In genomic region chr19:44770550-44771257, GRCh38 we compare ENCODE assay signal across 8 cellular contexts. TPM values are rescaled to one million over a fixed set of nuclear protein-coding genes. Genes with fewer than 3 reads are reported as not detected.
DNase-seq lines count a peak whose midpoint lies in the region; ATAC-seq and TF ChIP-seq lines count a peak whose summit lies in the region.

No MANE protein-coding gene starts in this region.

- 0 out of 2 replicates have a peak overlapping the region, but pooled peaks have one; percentile 5 for H3K9ac ChIP-seq in OCI-LY3 (ENCODE audit: low read length)

- TF ChIP-seq RAD21 in Ishikawa (IDR thresholded peaks at IDR 0.05; ENCODE audit: low read depth), result peak; percentile 99

- H3K27ac ChIP-seq in OCI-LY3 (ENCODE audit: low read length), result no peak overlapping the region

- H4K20me1 ChIP-seq in OCI-LY3 (ENCODE audit: insufficient read depth, low read length), result no peaks in the 10 kb centered on the region

- no peaks in the 10 kb centered on the region for H3K9me3 ChIP-seq in OCI-LY3 (ENCODE audit: insufficient read depth, low read length)

- H3K36me3 ChIP-seq in OCI-LY3 (replicated peaks; ENCODE audit: low read depth, low read length), result no peaks in the 10 kb centered on the region

- H3K4me1 ChIP-seq in OCI-LY3 (ENCODE audit: low read length), result peaks cover 22% of the 10 kb centered on the region

- no peak overlapping the region for H2AFZ ChIP-seq in OCI-LY3 (ENCODE audit: low read depth, low read length)

- H3K4me3 ChIP-seq in OCI-LY3 (ENCODE audit: low read length) (peak overlapping the region; percentile 66), epithelial cell of esophagus (ENCODE audit: low read length) (no peak overlapping the region)

- no peaks in the 10 kb centered on the region for H3K79me2 ChIP-seq in OCI-LY3 (ENCODE audit: low read length)

- TF ChIP-seq EP300 in Ishikawa (IDR thresholded peaks at IDR 0.05; ENCODE audit: borderline replicate concordance), result no peak

- TF ChIP-seq CTCF in OCI-LY3 (IDR thresholded peaks at IDR 0.05; ENCODE audit: low read depth, low read length), result peak; percentile 92
- TF ChIP-seq CTCF in epithelial cell of esophagus (IDR thresholded peaks at IDR 0.05; ENCODE audit: insufficient read depth, low read depth, low read length, missing control alignments), result peak; percentile 74

- H3K4me2 ChIP-seq in OCI-LY3 (ENCODE audit: low read length), result peak overlapping the region; percentile 63

- H3K27me3 ChIP-seq in OCI-LY3 (ENCODE audit: low read depth, low read length), result peaks cover 39% of the 10 kb centered on the region; the same call in 1 of the 2 replicates

- peak; percentile 74 for DNase-seq in DMS153 (lab: John Stamatoyannopoulos, UW)
- peak; percentile 98 for DNase-seq in activated CD8-positive, alpha-beta memory T cell treated with anti-CD3 and anti-CD28 coated beads, Interleukin-2, amount 50 U/mL, for 48 hours
- peak; percentile 98 for DNase-seq in epithelial cell of esophagus (ENCODE audit: low read depth)
- DNase-seq in myocyte (ENCODE audit: low read depth), result peak; percentile 87
- peak; percentile 91 to 96 for DNase-seq in stimulated activated CD8-positive, alpha-beta memory T cell treated with anti-CD3 and anti-CD28 coated beads, Interleukin-7, amount 100 ng/mL, for 4 hours (ENCODE audit: low read depth in 2 of 2)

- ATAC-seq in GM21619 (IDR thresholded peaks at IDR 0.05; ENCODE audit: unreplicated experiment), result peak; percentile 87

TF ChIP-seq in Ishikawa, 13 proteins besides CTCF, POLR2A, EP300 and RAD21:
- TF ChIP-seq FOXM1 (IDR thresholded peaks at IDR 0.05; ENCODE audit: borderline replicate concordance, low read depth) (no peak), CREB1 (IDR thresholded peaks at IDR 0.05; ENCODE audit: low read depth) (no peak), REST (IDR thresholded peaks at IDR 0.05; ENCODE audit: low read depth) (no peak), MAX (IDR thresholded peaks at IDR 0.05) (no peak), TCF12 (IDR thresholded peaks at IDR 0.05; ENCODE audit: low read depth) (no peak), NFIC (IDR thresholded peaks at IDR 0.05) (no peak), ZBTB7A (IDR thresholded peaks at IDR 0.05; ENCODE audit: low read depth) (no peak), YY1 (IDR thresholded peaks at IDR 0.05; ENCODE audit: low read depth) (no peak), EGR1 (IDR thresholded peaks at IDR 0.05) (no peak), TAF1 (IDR thresholded peaks at IDR 0.05; ENCODE audit: low read depth) (no peak), USF1 (IDR thresholded peaks at IDR 0.05) (no peak), TEAD4 (IDR thresholded peaks at IDR 0.05) (no peak), CEBPB (IDR thresholded peaks at IDR 0.05) (no peak)
TF ChIP-seq in Ishikawa: peak in this region for 0.

RNA-seq across cellular contexts. Expression of gene CBLC, which starts 7.0 kb away (rescaled TPM):
- not detected in 2 replicates for total RNA-seq in myocyte
- not detected for polyA plus RNA-seq in myocyte (2012)

RNA-seq across cellular contexts. Expression of gene BCL3, which starts 22.2 kb away (rescaled TPM):
- 25.8 and 28.6 TPM in 2 replicates for total RNA-seq in myocyte
- polyA plus RNA-seq in myocyte (2012), result 8.1 TPM

RNA-seq across cellular contexts. Expression of gene BCAM, which starts 38.2 kb away (rescaled TPM):
- total RNA-seq in myocyte, result 590 and 678 TPM in 2 replicates
- polyA plus RNA-seq in myocyte (2012), result 110 TPM
